ENCODE assay signal across 1 cellular context in genomic region chr16:85437161-85438052, GRCh38.
A peak's percentile ranks its signal among the peaks of the same experiment; 100 is the strongest.
TF ChIP-seq lines count a peak whose summit lies in the region.

No MANE protein-coding gene starts in this region.

TF ChIP-seq in H1, 55 proteins besides CTCF, POLR2A, EP300 and RAD21 (continued from another document):
- TF ChIP-seq, protein P1, sequence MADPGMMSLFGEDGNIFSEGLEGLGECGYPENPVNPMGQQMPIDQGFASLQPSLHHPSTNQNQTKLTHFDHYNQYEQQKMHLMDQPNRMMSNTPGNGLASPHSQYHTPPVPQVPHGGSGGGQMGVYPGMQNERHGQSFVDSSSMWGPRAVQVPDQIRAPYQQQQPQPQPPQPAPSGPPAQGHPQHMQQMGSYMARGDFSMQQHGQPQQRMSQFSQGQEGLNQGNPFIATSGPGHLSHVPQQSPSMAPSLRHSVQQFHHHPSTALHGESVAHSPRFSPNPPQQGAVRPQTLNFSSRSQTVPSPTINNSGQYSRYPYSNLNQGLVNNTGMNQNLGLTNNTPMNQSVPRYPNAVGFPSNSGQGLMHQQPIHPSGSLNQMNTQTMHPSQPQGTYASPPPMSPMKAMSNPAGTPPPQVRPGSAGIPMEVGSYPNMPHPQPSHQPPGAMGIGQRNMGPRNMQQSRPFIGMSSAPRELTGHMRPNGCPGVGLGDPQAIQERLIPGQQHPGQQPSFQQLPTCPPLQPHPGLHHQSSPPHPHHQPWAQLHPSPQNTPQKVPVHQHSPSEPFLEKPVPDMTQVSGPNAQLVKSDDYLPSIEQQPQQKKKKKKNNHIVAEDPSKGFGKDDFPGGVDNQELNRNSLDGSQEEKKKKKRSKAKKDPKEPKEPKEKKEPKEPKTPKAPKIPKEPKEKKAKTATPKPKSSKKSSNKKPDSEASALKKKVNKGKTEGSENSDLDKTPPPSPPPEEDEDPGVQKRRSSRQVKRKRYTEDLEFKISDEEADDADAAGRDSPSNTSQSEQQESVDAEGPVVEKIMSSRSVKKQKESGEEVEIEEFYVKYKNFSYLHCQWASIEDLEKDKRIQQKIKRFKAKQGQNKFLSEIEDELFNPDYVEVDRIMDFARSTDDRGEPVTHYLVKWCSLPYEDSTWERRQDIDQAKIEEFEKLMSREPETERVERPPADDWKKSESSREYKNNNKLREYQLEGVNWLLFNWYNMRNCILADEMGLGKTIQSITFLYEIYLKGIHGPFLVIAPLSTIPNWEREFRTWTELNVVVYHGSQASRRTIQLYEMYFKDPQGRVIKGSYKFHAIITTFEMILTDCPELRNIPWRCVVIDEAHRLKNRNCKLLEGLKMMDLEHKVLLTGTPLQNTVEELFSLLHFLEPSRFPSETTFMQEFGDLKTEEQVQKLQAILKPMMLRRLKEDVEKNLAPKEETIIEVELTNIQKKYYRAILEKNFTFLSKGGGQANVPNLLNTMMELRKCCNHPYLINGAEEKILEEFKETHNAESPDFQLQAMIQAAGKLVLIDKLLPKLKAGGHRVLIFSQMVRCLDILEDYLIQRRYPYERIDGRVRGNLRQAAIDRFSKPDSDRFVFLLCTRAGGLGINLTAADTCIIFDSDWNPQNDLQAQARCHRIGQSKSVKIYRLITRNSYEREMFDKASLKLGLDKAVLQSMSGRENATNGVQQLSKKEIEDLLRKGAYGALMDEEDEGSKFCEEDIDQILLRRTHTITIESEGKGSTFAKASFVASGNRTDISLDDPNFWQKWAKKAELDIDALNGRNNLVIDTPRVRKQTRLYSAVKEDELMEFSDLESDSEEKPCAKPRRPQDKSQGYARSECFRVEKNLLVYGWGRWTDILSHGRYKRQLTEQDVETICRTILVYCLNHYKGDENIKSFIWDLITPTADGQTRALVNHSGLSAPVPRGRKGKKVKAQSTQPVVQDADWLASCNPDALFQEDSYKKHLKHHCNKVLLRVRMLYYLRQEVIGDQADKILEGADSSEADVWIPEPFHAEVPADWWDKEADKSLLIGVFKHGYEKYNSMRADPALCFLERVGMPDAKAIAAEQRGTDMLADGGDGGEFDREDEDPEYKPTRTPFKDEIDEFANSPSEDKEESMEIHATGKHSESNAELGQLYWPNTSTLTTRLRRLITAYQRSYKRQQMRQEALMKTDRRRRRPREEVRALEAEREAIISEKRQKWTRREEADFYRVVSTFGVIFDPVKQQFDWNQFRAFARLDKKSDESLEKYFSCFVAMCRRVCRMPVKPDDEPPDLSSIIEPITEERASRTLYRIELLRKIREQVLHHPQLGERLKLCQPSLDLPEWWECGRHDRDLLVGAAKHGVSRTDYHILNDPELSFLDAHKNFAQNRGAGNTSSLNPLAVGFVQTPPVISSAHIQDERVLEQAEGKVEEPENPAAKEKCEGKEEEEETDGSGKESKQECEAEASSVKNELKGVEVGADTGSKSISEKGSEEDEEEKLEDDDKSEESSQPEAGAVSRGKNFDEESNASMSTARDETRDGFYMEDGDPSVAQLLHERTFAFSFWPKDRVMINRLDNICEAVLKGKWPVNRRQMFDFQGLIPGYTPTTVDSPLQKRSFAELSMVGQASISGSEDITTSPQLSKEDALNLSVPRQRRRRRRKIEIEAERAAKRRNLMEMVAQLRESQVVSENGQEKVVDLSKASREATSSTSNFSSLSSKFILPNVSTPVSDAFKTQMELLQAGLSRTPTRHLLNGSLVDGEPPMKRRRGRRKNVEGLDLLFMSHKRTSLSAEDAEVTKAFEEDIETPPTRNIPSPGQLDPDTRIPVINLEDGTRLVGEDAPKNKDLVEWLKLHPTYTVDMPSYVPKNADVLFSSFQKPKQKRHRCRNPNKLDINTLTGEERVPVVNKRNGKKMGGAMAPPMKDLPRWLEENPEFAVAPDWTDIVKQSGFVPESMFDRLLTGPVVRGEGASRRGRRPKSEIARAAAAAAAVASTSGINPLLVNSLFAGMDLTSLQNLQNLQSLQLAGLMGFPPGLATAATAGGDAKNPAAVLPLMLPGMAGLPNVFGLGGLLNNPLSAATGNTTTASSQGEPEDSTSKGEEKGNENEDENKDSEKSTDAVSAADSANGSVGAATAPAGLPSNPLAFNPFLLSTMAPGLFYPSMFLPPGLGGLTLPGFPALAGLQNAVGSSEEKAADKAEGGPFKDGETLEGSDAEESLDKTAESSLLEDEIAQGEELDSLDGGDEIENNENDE (IDR thresholded peaks at IDR 0.05; ENCODE audit: insufficient replicate concordance, low read length), result no peak
- TF ChIP-seq POU5F1 (IDR thresholded peaks at IDR 0.05; ENCODE audit: low read depth, low read length), result no peak
- no peak for TF ChIP-seq SIX5 (IDR thresholded peaks at IDR 0.05; ENCODE audit: low read depth, low read length)
- TF ChIP-seq JUND (IDR thresholded peaks at IDR 0.05; ENCODE audit: low read length), result no peak
- TF ChIP-seq SIRT6 (IDR thresholded peaks at IDR 0.05; ENCODE audit: low read length), result no peak
- TF ChIP-seq SP4 (IDR thresholded peaks at IDR 0.05; ENCODE audit: low read length), result 0 out of 2 replicates have a peak, but pooled peaks have one; percentile 6
- TF ChIP-seq GTF2F1 (IDR thresholded peaks at IDR 0.05; ENCODE audit: borderline replicate concordance, low read depth, low read length), result no peak
- TF ChIP-seq BCL11A (IDR thresholded peaks at IDR 0.05; ENCODE audit: low read depth in 2 of 2, low read length in 2 of 2), result no peak
- peak; percentile 85; the same call in 1 of the 2 replicates for TF ChIP-seq KDM1A (IDR thresholded peaks at IDR 0.05; ENCODE audit: borderline replicate concordance, low read length)
- TF ChIP-seq BRCA1 (IDR thresholded peaks at IDR 0.05; ENCODE audit: low read depth, low read length), result no peak
- TF ChIP-seq TAF7 (optimal IDR thresholded peaks at IDR 0.05; ENCODE audit: borderline replicate concordance, low read depth, low read length), result no peak
- TF ChIP-seq CBX5 (IDR thresholded peaks at IDR 0.05; ENCODE audit: low read depth, low read length), result no peak
- no peak for TF ChIP-seq NANOG (IDR thresholded peaks at IDR 0.05; ENCODE audit: insufficient read depth, low read depth, low read length, poor library complexity, severe bottlenecking)
- TF ChIP-seq E2F6 (IDR thresholded peaks at IDR 0.05), result no peak
- TF ChIP-seq, protein P2, sequence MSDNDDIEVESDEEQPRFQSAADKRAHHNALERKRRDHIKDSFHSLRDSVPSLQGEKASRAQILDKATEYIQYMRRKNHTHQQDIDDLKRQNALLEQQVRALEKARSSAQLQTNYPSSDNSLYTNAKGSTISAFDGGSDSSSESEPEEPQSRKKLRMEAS (IDR thresholded peaks at IDR 0.05), result 0 out of 2 replicates have a peak, but pooled peaks have one; percentile 27
- TF ChIP-seq GABPA (IDR thresholded peaks at IDR 0.05; ENCODE audit: borderline replicate concordance, insufficient read depth, low read length), result no peak
- no peak for TF ChIP-seq MAFK (IDR thresholded peaks at IDR 0.05; ENCODE audit: low read depth, low read length)
- no peak for TF ChIP-seq SUZ12 (IDR thresholded peaks at IDR 0.05; ENCODE audit: low read length)
- no peak for TF ChIP-seq CEBPB (IDR thresholded peaks at IDR 0.05; ENCODE audit: low read depth, low read length)
- no peak for TF ChIP-seq ATF2 (IDR thresholded peaks at IDR 0.05; ENCODE audit: low read length)
- no peak for TF ChIP-seq USF2 (IDR thresholded peaks at IDR 0.05; ENCODE audit: low read length)
- TF ChIP-seq HDAC2 (IDR thresholded peaks at IDR 0.05; ENCODE audit: borderline replicate concordance in 1 of 2, low read depth in 2 of 2, low read length in 2 of 2), result peak; percentile 15 to 40; a peak in 2 of 4 replicates
- TF ChIP-seq CTBP2 (IDR thresholded peaks at IDR 0.05; ENCODE audit: borderline replicate concordance, insufficient read depth, insufficient read length, low read length), result no peak
- TF ChIP-seq KDM5A (IDR thresholded peaks at IDR 0.05; ENCODE audit: low read length), result no peak
- peak; percentile 39 for TF ChIP-seq SP1 (IDR thresholded peaks at IDR 0.05; ENCODE audit: low read depth, low read length)
- no peak for TF ChIP-seq ZNF274 (IDR thresholded peaks at IDR 0.05; ENCODE audit: borderline replicate concordance, extremely low read depth, low read length)
- no peak for TF ChIP-seq TAF1 (IDR thresholded peaks at IDR 0.05; ENCODE audit: low read depth, low read length)
- TF ChIP-seq TEAD4 (IDR thresholded peaks at IDR 0.05; ENCODE audit: low read depth, low read length), result no peak
- peak; percentile 52; the same call in 1 of the 2 replicates for TF ChIP-seq RXRA (IDR thresholded peaks at IDR 0.05; ENCODE audit: insufficient read depth, low read depth, low read length)
- 0 out of 2 replicates have a peak, but pooled peaks have one; percentile 53 for TF ChIP-seq RBBP5 (IDR thresholded peaks at IDR 0.05; ENCODE audit: borderline replicate concordance, low read depth, low read length)
- no peak for TF ChIP-seq EZH2 (IDR thresholded peaks at IDR 0.05; ENCODE audit: low read depth, low read length, severe bottlenecking)
